Comparison of ENCODE assay signal across 18 cellular contexts in the genomic region with DNA sequence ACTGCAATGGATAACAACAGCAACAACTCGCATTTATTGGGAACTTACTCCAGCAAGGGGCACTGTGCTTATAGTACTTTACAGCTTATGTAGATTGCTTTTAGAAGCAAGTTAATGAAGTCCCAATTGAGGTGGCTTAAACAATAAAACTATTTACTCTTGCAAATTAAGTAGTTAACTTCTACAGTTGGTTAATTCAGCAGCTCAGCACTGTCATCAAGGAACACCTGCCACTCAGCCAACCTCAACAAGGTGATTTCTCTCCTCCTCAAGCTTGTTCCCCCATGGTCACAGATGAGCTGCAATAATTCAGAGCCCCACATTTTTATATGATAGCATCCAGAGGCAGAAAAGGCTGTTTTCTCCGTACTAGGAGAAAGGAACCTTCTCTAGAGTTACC.
DNase-seq lines count a peak whose midpoint lies in the region; ATAC-seq and TF ChIP-seq lines count a peak whose summit lies in the region.
"Had no signal": no experiment of that assay in that cellular context is flagged by ENCODE, and none has a peak within 500 bp of the region (broad histone marks: within the 10 kb centered on the region; RNA-seq: fewer than 3 reads in every experiment).

No MANE protein-coding gene starts in this region.

- no peak; a peak in 1 of 4 replicates for TF ChIP-seq CTCF in GM23338 (conservative IDR thresholded peaks at IDR 0.05; ENCODE audit: low read depth in 2 of 2)

- no peaks in the 10 kb centered on the region for H3K9me3 Mint-ChIP-seq in activated CD8-positive, alpha-beta memory T cell treated with anti-CD3 and anti-CD28 coated beads, Interleukin-2, amount 10 ng/mL, durations not matched to agents 7 days and 5 days (ENCODE audit: low read depth)
- H3K9me3 Mint-ChIP-seq in GM23338 = no peaks in the 10 kb centered on the region
- no peaks in the 10 kb centered on the region for H3K9me3 Mint-ChIP-seq in activated naive CD8-positive, alpha-beta T cell treated with anti-CD3 and anti-CD28 coated beads for 36 hours
- H3K9me3 Mint-ChIP-seq: CD4-positive, alpha-beta T cell; IgD-negative memory B cell had no signal

- H3K27ac ChIP-seq in GM23338 (ENCODE audit: low read depth) = peak overlapping the region; percentile 51
- H3K27ac ChIP-seq: SJSA1 had no signal

- no peaks in the 10 kb centered on the region for H3K79me2 ChIP-seq in GM23338 (replicated peaks; ENCODE audit: insufficient read depth)

- no peak overlapping the region for H3K4me3 Mint-ChIP-seq in activated CD8-positive, alpha-beta memory T cell treated with anti-CD3 and anti-CD28 coated beads, Interleukin-2, amount 10 ng/mL, durations not matched to agents 7 days and 5 days
- no peak overlapping the region for H3K4me3 Mint-ChIP-seq in GM23338
- no peak overlapping the region for H3K4me3 Mint-ChIP-seq in activated naive CD8-positive, alpha-beta T cell treated with anti-CD3 and anti-CD28 coated beads for 36 hours
- H3K4me3 Mint-ChIP-seq: CD4-positive, alpha-beta T cell; IgD-negative memory B cell had no signal

- H2AFZ ChIP-seq in GM23338 = no peak overlapping the region

- H4K20me1 ChIP-seq in GM23338 (replicated peaks; ENCODE audit: insufficient read depth) = no peaks in the 10 kb centered on the region

- no peak for ATAC-seq in activated CD8-positive, alpha-beta memory T cell treated with anti-CD3 and anti-CD28 coated beads, Interleukin-2, amount 10 ng/mL, durations not matched to agents 7 days and 5 days
- ATAC-seq in GM23338 (peak; percentile 46), GM19023 (IDR thresholded peaks at IDR 0.05; ENCODE audit: unreplicated experiment) (no peak)
- ATAC-seq: Panc1 had no signal

- H3K36me3 ChIP-seq in GM23338 (ENCODE audit: insufficient read depth) = no peaks in the 10 kb centered on the region

- no peaks in the 10 kb centered on the region for H3K27me3 Mint-ChIP-seq in activated CD8-positive, alpha-beta memory T cell treated with anti-CD3 and anti-CD28 coated beads, Interleukin-2, amount 10 ng/mL, durations not matched to agents 7 days and 5 days
- no peaks in the 10 kb centered on the region for H3K27me3 Mint-ChIP-seq in GM23338 (ENCODE audit: insufficient read depth, low read depth, poor library complexity)
- H3K27me3 Mint-ChIP-seq in activated naive CD8-positive, alpha-beta T cell treated with anti-CD3 and anti-CD28 coated beads for 36 hours = no peaks in the 10 kb centered on the region
- H3K27me3 Mint-ChIP-seq: CD4-positive, alpha-beta T cell; IgD-negative memory B cell had no signal

- no peaks in the 10 kb centered on the region for H3F3A ChIP-seq in GM23338 (replicated peaks; ENCODE audit: low read depth)

- H3K27ac Mint-ChIP-seq in activated CD8-positive, alpha-beta memory T cell treated with anti-CD3 and anti-CD28 coated beads, Interleukin-2, amount 10 ng/mL, durations not matched to agents 7 days and 5 days = peak overlapping the region; percentile 24
- H3K27ac Mint-ChIP-seq in GM23338 = peak overlapping the region; percentile 61
- peak overlapping the region; percentile 58 for H3K27ac Mint-ChIP-seq in activated naive CD8-positive, alpha-beta T cell treated with anti-CD3 and anti-CD28 coated beads for 36 hours
- H3K27ac Mint-ChIP-seq: CD4-positive, alpha-beta T cell; IgD-negative memory B cell had no signal

- H3K36me3 Mint-ChIP-seq in activated CD8-positive, alpha-beta memory T cell treated with anti-CD3 and anti-CD28 coated beads, Interleukin-2, amount 10 ng/mL, durations not matched to agents 7 days and 5 days = peaks cover 44% of the 10 kb centered on the region
- H3K36me3 Mint-ChIP-seq in GM23338 (ENCODE audit: low read depth) = no peaks in the 10 kb centered on the region
- peaks cover 15% of the 10 kb centered on the region for H3K36me3 Mint-ChIP-seq in activated naive CD8-positive, alpha-beta T cell treated with anti-CD3 and anti-CD28 coated beads for 36 hours

- H3K4me3 ChIP-seq in GM23338 = no peak overlapping the region
- H3K4me3 ChIP-seq: SJSA1 had no signal

- H3K4me2 ChIP-seq in GM23338 = peak overlapping the region; percentile 58

- CTCF ChIA-PET in activated CD8-positive, alpha-beta memory T cell treated with anti-CD3 and anti-CD28 coated beads, Interleukin-2, amount 10 ng/mL, durations not matched to agents 7 days and 5 days (lab: Charles Lee) = interaction anchor here (1.3 to 1.9 kb wide), 3 partner anchors 11 to 302 kb away, joined by 3 to 5 read pairs (median 4); no protein-coding TSS in a partner anchor

- DNase-seq in activated CD8-positive, alpha-beta memory T cell treated with anti-CD3 and anti-CD28 coated beads, Interleukin-2, amount 10 ng/mL, durations not matched to agents 7 days and 5 days = no peak
- DNase-seq in activated CD8-positive, alpha-beta memory T cell treated with anti-CD3 and anti-CD28 coated beads, Interleukin-2, amount 50 U/mL, for 48 hours = no peak
- DNase-seq in GM23338 (ENCODE audit: low spot score) = peak; percentile 50
- peak; percentile 85 to 90 for DNase-seq in NCI-H526 (lab: John Stamatoyannopoulos, UW)
- DNase-seq in activated naive CD8-positive, alpha-beta T cell treated with anti-CD3 and anti-CD28 coated beads for 36 hours = no peak
- no peak for DNase-seq in activated gamma-delta T cell treated with Interleukin-2 at 50 U/mL for 16 hours
- DNase-seq in HPDE6-E6E7 (ENCODE audit: extremely low spot score) = no peak
- DNase-seq: BE2C; Calu3; CD4-positive, alpha-beta T cell; GF-D8; Karpas-422; NCI-H2081; NCI-H510A had no signal

- H3K4me1 ChIP-seq in GM23338 (ENCODE audit: insufficient read depth) = peaks cover 13% of the 10 kb centered on the region
- H3K4me1 ChIP-seq: BE2C, SJSA1 had no signal

- H3K9me2 ChIP-seq in GM23338 (ENCODE audit: insufficient read depth) = no peaks in the 10 kb centered on the region

- H3K27me3 ChIP-seq in GM23338 (ENCODE audit: insufficient read depth) = no peaks in the 10 kb centered on the region
- H3K27me3 ChIP-seq: BE2C, SJSA1 had no signal

- no peaks in the 10 kb centered on the region for H3K4me1 Mint-ChIP-seq in activated CD8-positive, alpha-beta memory T cell treated with anti-CD3 and anti-CD28 coated beads, Interleukin-2, amount 10 ng/mL, durations not matched to agents 7 days and 5 days
- H3K4me1 Mint-ChIP-seq in GM23338 = peaks cover 9% of the 10 kb centered on the region
- peaks cover 1% of the 10 kb centered on the region for H3K4me1 Mint-ChIP-seq in activated naive CD8-positive, alpha-beta T cell treated with anti-CD3 and anti-CD28 coated beads for 36 hours

TF ChIP-seq in GM23338, 12 proteins besides CTCF, POLR2A, EP300 and RAD21:
- TF ChIP-seq, protein P1, sequence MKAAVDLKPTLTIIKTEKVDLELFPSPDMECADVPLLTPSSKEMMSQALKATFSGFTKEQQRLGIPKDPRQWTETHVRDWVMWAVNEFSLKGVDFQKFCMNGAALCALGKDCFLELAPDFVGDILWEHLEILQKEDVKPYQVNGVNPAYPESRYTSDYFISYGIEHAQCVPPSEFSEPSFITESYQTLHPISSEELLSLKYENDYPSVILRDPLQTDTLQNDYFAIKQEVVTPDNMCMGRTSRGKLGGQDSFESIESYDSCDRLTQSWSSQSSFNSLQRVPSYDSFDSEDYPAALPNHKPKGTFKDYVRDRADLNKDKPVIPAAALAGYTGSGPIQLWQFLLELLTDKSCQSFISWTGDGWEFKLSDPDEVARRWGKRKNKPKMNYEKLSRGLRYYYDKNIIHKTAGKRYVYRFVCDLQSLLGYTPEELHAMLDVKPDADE (IDR thresholded peaks at IDR 0.05) = no peak
- TF ChIP-seq CREB1 (CRISPR knock-in tag; IDR thresholded peaks at IDR 0.05; ENCODE audit: low read depth) = no peak
- TF ChIP-seq ZNF114 (CRISPR knock-in tag; IDR thresholded peaks at IDR 0.05) = no peak
- no peak for TF ChIP-seq POLR2AphosphoS5 (IDR thresholded peaks at IDR 0.05; ENCODE audit: low read depth)
- peak; percentile 53; the same call in 1 of the 2 replicates for TF ChIP-seq NANOG (IDR thresholded peaks at IDR 0.05; ENCODE audit: borderline replicate concordance)
TF ChIP-seq in GM23338: peak in this region for 1.

Comparison
In these comparisons a context has a peak if more than half of its experiments do, and no peak if none do; other contexts are left out.
1. DNase-seq: peak in GM23338 (single experiment) and NCI-H526 (2 of 2); none in activated CD8-positive, alpha-beta memory T cell treated with anti-CD3 and anti-CD28 coated beads, Interleukin-2, amount 10 ng/mL, durations not matched to agents 7 days and 5 days (single experiment), activated CD8-positive, alpha-beta memory T cell treated with anti-CD3 and anti-CD28 coated beads, Interleukin-2, amount 50 U/mL, for 48 hours (single experiment), activated naive CD8-positive, alpha-beta T cell treated with anti-CD3 and anti-CD28 coated beads for 36 hours (single experiment), activated gamma-delta T cell treated with Interleukin-2 at 50 U/mL for 16 hours (single experiment) and HPDE6-E6E7 (single experiment).
2. Peak in every context shown above with its lines, with median percentiles within 50 percentile points of each other: H3K27ac Mint-ChIP-seq.